Comparison of ENCODE assay signal across 1 cellular context in genomic region chr20:9114709-9115108, GRCh38.
TF ChIP-seq lines count a peak whose summit lies in the region.

No MANE protein-coding gene starts in this region.

TF ChIP-seq in K562, 482 proteins besides CTCF, POLR2A, EP300 and RAD21:
- no peak for TF ChIP-seq CHD7 (IDR thresholded peaks at IDR 0.05; ENCODE audit: low read depth, low read length)
- no peak for TF ChIP-seq RFX1 (IDR thresholded peaks at IDR 0.05)
- TF ChIP-seq NR1H2 (CRISPR knock-in tag; IDR thresholded peaks at IDR 0.05): no peak
- TF ChIP-seq TOE1 (IDR thresholded peaks at IDR 0.05; ENCODE audit: borderline replicate concordance): no peak
- TF ChIP-seq TOE1 (CRISPR knock-in tag; IDR thresholded peaks at IDR 0.05; ENCODE audit: borderline replicate concordance, low read depth): no peak
- TF ChIP-seq ZNF217 (CRISPR knock-in tag; IDR thresholded peaks at IDR 0.05): no peak
